In the genomic region with DNA sequence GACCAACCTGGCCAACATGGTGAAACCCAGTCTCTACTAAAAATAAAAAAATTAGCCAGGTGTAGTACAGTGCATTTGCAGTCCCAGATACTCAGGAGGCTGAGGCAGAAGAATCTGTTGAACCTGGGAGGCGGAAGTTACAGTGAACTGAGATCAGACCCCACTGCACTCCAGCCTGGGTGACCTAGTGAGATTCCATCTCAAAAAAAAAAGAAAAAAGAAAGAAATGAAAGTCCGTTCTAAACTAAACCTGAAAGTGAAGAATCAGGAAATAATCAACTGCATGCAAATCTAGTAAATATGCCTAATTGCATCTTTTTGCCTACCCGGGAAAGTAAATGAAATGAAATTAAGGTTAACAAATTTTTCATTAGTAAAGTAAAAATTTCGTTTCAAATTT, we compare ENCODE assay signal across 28 cellular contexts.
DNase-seq lines count a peak whose midpoint lies in the region; ATAC-seq and TF ChIP-seq lines count a peak whose summit lies in the region.
"Had no signal": no experiment of that assay in that cellular context is flagged by ENCODE, and none has a peak within 500 bp of the region (broad histone marks: within the 10 kb centered on the region; RNA-seq: fewer than 3 reads in every experiment).

No MANE protein-coding gene starts in this region.

- no peaks in the 10 kb centered on the region for H3K9me3 ChIP-seq in stomach
- H3K9me3 ChIP-seq: A549, BE2C, Caco-2, esophagus muscularis mucosa, pancreas, suprapubic skin, uterus had no signal

- peaks cover 11 to 65% (median 48%) of the 10 kb centered on the region in 4 donors for H3K36me3 ChIP-seq in stomach
- H3K36me3 ChIP-seq: BE2C, uterus had no signal

- CTCF ChIA-PET in activated naive CD4-positive, alpha-beta T cell treated with anti-CD3 and anti-CD28 coated beads, Interleukin-2, amount 10 ng/mL, durations not matched to agents 7 days and 5 days (lab: Charles Lee): no interaction called here

- H3K27ac ChIP-seq in stomach: no peak overlapping the region
- H3K27ac ChIP-seq: A549, esophagus muscularis mucosa, pancreas, suprapubic skin, uterus had no signal

- H3K27me3 Mint-ChIP-seq in activated naive CD4-positive, alpha-beta T cell treated with anti-CD3 and anti-CD28 coated beads, Interleukin-2, amount 10 ng/mL, durations not matched to agents 7 days and 5 days: no peaks in the 10 kb centered on the region
- H3K27me3 Mint-ChIP-seq: naive thymus-derived CD8-positive, alpha-beta T cell had no signal

- H3K27me3 ChIP-seq in stomach: no peaks in the 10 kb centered on the region
- H3K27me3 ChIP-seq: BE2C, esophagus muscularis mucosa, pancreas, suprapubic skin, uterus had no signal

- peak; percentile 76 for ATAC-seq in GM18502 (IDR thresholded peaks at IDR 0.05; ENCODE audit: poor library complexity, unreplicated experiment)
- ATAC-seq in GM19351 (IDR thresholded peaks at IDR 0.05; ENCODE audit: unreplicated experiment): peak; percentile 60
- ATAC-seq in HG02852 (IDR thresholded peaks at IDR 0.05; ENCODE audit: unreplicated experiment): peak; percentile 53
- peak; percentile 75 for ATAC-seq in HG03571 (IDR thresholded peaks at IDR 0.05; ENCODE audit: unreplicated experiment)
- ATAC-seq: A549; activated T-cell treated with anti-CD3 and anti-CD28 coated beads, Interleukin-2, amount 50 U/mL, for 72 hours; left cardiac atrium; naive thymus-derived CD8-positive, alpha-beta T cell; pancreas; right cardiac atrium had no signal

- no peak overlapping the region for H3K27ac Mint-ChIP-seq in activated naive CD4-positive, alpha-beta T cell treated with anti-CD3 and anti-CD28 coated beads, Interleukin-2, amount 10 ng/mL, durations not matched to agents 7 days and 5 days

- DNase-seq in stomach: no peak
- no peak for DNase-seq in islet precursor cell
- no peak for DNase-seq in activated naive CD4-positive, alpha-beta T cell treated with anti-CD3 and anti-CD28 coated beads, Interleukin-2, amount 10 ng/mL, durations not matched to agents 7 days and 5 days
- DNase-seq in NCI-H526 treated with DMSO at 0.1 percent for 48 hours (lab: John Stamatoyannopoulos, UW): no peak
- DNase-seq: activated CD8-positive, alpha-beta memory T cell treated with anti-CD3 and anti-CD28 coated beads for 24 hours; activated T-cell treated with anti-CD3 and anti-CD28 coated beads, Interleukin-2, amount 50 U/mL, for 72 hours; BE2C; Caco-2; GOT3; KBM-7; left cardiac atrium; mesenchymal stem cell; naive thymus-derived CD8-positive, alpha-beta T cell; NCI-H187 treated with DMSO at 0.1 percent for 48 hours; NCI-H774; pancreas; right cardiac atrium; SHP77; stimulated activated CD4-positive, alpha-beta T cell treated with anti-CD3 and anti-CD28 coated beads, Interleukin-15, amount 100 ng/mL, for 24 hours; uterus had no signal

- no peak overlapping the region for H3K4me3 ChIP-seq in stomach
- H3K4me3 ChIP-seq: A549, esophagus muscularis mucosa, pancreas, suprapubic skin, uterus had no signal

- peaks cover 32% of the 10 kb centered on the region for H3K36me3 Mint-ChIP-seq in activated naive CD4-positive, alpha-beta T cell treated with anti-CD3 and anti-CD28 coated beads, Interleukin-2, amount 10 ng/mL, durations not matched to agents 7 days and 5 days
- H3K36me3 Mint-ChIP-seq: activated naive CD4-positive, alpha-beta T cell treated with anti-CD3 and anti-CD28 coated beads, Interleukin-2, amount 50 U/mL, for 72 hours had no signal

- no peak overlapping the region for H3K4me3 Mint-ChIP-seq in activated naive CD4-positive, alpha-beta T cell treated with anti-CD3 and anti-CD28 coated beads, Interleukin-2, amount 10 ng/mL, durations not matched to agents 7 days and 5 days
- H3K4me3 Mint-ChIP-seq: activated T-cell treated with anti-CD3 and anti-CD28 coated beads, Interleukin-2, amount 50 U/mL, for 72 hours; naive thymus-derived CD8-positive, alpha-beta T cell had no signal

- no peak for TF ChIP-seq EP300 in stomach (IDR thresholded peaks at IDR 0.05)

- intact Hi-C loops in stomach (cut with DNase I; ENCODE audit: low total_unique reads): no loop called here

- no peak for TF ChIP-seq POLR2A in stomach (IDR thresholded peaks at IDR 0.05)

- H3K4me1 Mint-ChIP-seq in activated naive CD4-positive, alpha-beta T cell treated with anti-CD3 and anti-CD28 coated beads, Interleukin-2, amount 10 ng/mL, durations not matched to agents 7 days and 5 days: no peaks in the 10 kb centered on the region

- WGBS in stomach, 5 donors: 87 to 91% (median 88%) methylated on average over 4 of the region's 4 CpGs

- no peak for TF ChIP-seq CTCF in stomach (IDR thresholded peaks at IDR 0.05)

- no peaks in the 10 kb centered on the region for H3K9me3 Mint-ChIP-seq in activated naive CD4-positive, alpha-beta T cell treated with anti-CD3 and anti-CD28 coated beads, Interleukin-2, amount 10 ng/mL, durations not matched to agents 7 days and 5 days
- H3K9me3 Mint-ChIP-seq: activated naive CD4-positive, alpha-beta T cell treated with anti-CD3 and anti-CD28 coated beads, Interleukin-2, amount 50 U/mL, for 72 hours; activated T-cell treated with anti-CD3 and anti-CD28 coated beads, Interleukin-2, amount 50 U/mL, for 72 hours; naive thymus-derived CD8-positive, alpha-beta T cell had no signal

- peaks cover 0 to 12% (median 5%) of the 10 kb centered on the region in 4 donors for H3K4me1 ChIP-seq in stomach
- H3K4me1 ChIP-seq: BE2C, Caco-2, pancreas, suprapubic skin, uterus had no signal
